Comparison of ENCODE assay signal across 28 cellular contexts in genomic region chr11:78935408-78936101, GRCh38.
DNase-seq lines count a peak whose midpoint lies in the region; ATAC-seq, FAIRE-seq and TF ChIP-seq lines count a peak whose summit lies in the region.
"Had no signal": no experiment of that assay in that cellular context is flagged by ENCODE, and none has a peak within 500 bp of the region (broad histone marks: within the 10 kb centered on the region; RNA-seq: fewer than 3 reads in every experiment).

No MANE protein-coding gene starts in this region.

- no peaks in the 10 kb centered on the region for H3K36me3 ChIP-seq in upper lobe of right lung
- H3K36me3 ChIP-seq: breast epithelium, sigmoid colon, stomach, thyroid gland had no signal

- H3K27ac ChIP-seq in upper lobe of right lung: no peak overlapping the region
- H3K27ac ChIP-seq: breast epithelium, sigmoid colon, stomach, thyroid gland had no signal

- H3K9me3 Mint-ChIP-seq in WTC11: peaks cover 14% of the 10 kb centered on the region
- H3K9me3 Mint-ChIP-seq: activated CD4-positive, alpha-beta T cell treated with anti-CD3 and anti-CD28 coated beads, Interleukin-2, amount 10 ng/mL, durations not matched to agents 7 days and 5 days; CD4-positive, alpha-beta T cell; natural killer cell treated with Interleukin-12 subunit alpha and Interleukin-12 subunit beta and Interleukin-15 and Interleukin-18, amount 100 ng/mL, for 72 hours had no signal

- intact Hi-C loops in upper lobe of right lung (cut with DNase I): no loop called here

- H3K4me3 Mint-ChIP-seq in WTC11: no peak overlapping the region
- H3K4me3 Mint-ChIP-seq: activated CD4-positive, alpha-beta T cell treated with anti-CD3 and anti-CD28 coated beads, Interleukin-2, amount 10 ng/mL, durations not matched to agents 7 days and 5 days; activated naive CD8-positive, alpha-beta T cell; CD4-positive, alpha-beta T cell; natural killer cell treated with Interleukin-12 subunit alpha and Interleukin-12 subunit beta and Interleukin-15 and Interleukin-18, amount 100 ng/mL, for 72 hours had no signal

- CTCF ChIA-PET in WTC11 (lab: Charles Lee): interaction anchor here (0.8 kb wide), 1 partner anchor 220 kb away, joined by 3 read pairs; no protein-coding TSS in a partner anchor

- ATAC-seq in upper lobe of right lung (peak; percentile 71), WTC11 (no peak), GM18498 (IDR thresholded peaks at IDR 0.05; ENCODE audit: unreplicated experiment) (no peak)
- ATAC-seq: mucosa of descending colon; natural killer cell treated with Interleukin-12 subunit alpha and Interleukin-12 subunit beta and Interleukin-15 and Interleukin-18, amount 100 ng/mL, for 72 hours had no signal

- no peak for TF ChIP-seq CTCF in upper lobe of right lung (IDR thresholded peaks at IDR 0.05)
- no peak for TF ChIP-seq CTCF in WTC11 (IDR thresholded peaks at IDR 0.05)

- H3K27me3 ChIP-seq in upper lobe of right lung: no peaks in the 10 kb centered on the region
- H3K27me3 ChIP-seq: breast epithelium, sigmoid colon, stomach, thyroid gland had no signal

- no peak for DNase-seq in H54 (ENCODE audit: insufficient read length, low spot score)
- DNase-seq in NOMO-1 (lab: John Stamatoyannopoulos, UW; ENCODE audit: unreplicated experiment in 2 of 2): peak; percentile 79 to 86
- peak; percentile 77 for DNase-seq in SKM-1 treated with dmso at 0.1 percent for 144 hours (lab: John Stamatoyannopoulos, UW; ENCODE audit: unreplicated experiment)
- DNase-seq in upper lobe of right lung: no peak
- no peak for DNase-seq in cortex of kidney (lab: John Stamatoyannopoulos, UW)
- DNase-seq in WTC11 (ENCODE audit: low spot score): no peak
- DNase-seq: activated CD4-positive, alpha-beta T cell treated with anti-CD3 and anti-CD28 coated beads, Interleukin-2, amount 10 ng/mL, durations not matched to agents 7 days and 5 days; activated effector memory CD4-positive, alpha-beta T cell treated with Interleukin-2 at 50 U/mL for 16 hours; CD4-positive, alpha-beta T cell; hippocampal formation; Karpas-422; mucosa of descending colon; NCI-H1092; NCI-H1694 treated with DMSO at 0.1 percent for 48 hours; SHP77; sigmoid colon; stimulated activated CD4-positive, alpha-beta T cell treated with anti-CD3 and anti-CD28 coated beads, Interleukin-4, amount 100 ng/mL, for 1 hour; stomach; T-helper 9 cell; thyroid gland had no signal

- peaks cover 50% of the 10 kb centered on the region for H3K27me3 Mint-ChIP-seq in WTC11 (ENCODE audit: low read depth)

- H3K4me3 ChIP-seq in upper lobe of right lung: no peak overlapping the region
- H3K4me3 ChIP-seq: breast epithelium, mucosa of descending colon, sigmoid colon, stomach, thyroid gland had no signal

- no peak for TF ChIP-seq POLR2A in H54 (IDR thresholded peaks at IDR 0.05; ENCODE audit: low read depth, low read length)

- POLR2A ChIA-PET in WTC11 (lab: Charles Lee): no interaction called here

- H3K36me3 Mint-ChIP-seq in WTC11: peaks cover 12% of the 10 kb centered on the region
- H3K36me3 Mint-ChIP-seq: activated naive CD8-positive, alpha-beta T cell; natural killer cell treated with Interleukin-12 subunit alpha and Interleukin-12 subunit beta and Interleukin-15 and Interleukin-18, amount 100 ng/mL, for 72 hours had no signal

- H3K4me1 Mint-ChIP-seq in WTC11: peaks cover 37% of the 10 kb centered on the region
- H3K4me1 Mint-ChIP-seq: activated CD4-positive, alpha-beta T cell treated with anti-CD3 and anti-CD28 coated beads, Interleukin-2, amount 10 ng/mL, durations not matched to agents 7 days and 5 days had no signal

- H3K9me3 ChIP-seq in upper lobe of right lung: no peaks in the 10 kb centered on the region
- H3K9me3 ChIP-seq: breast epithelium, mucosa of descending colon, sigmoid colon, stomach, thyroid gland had no signal

- H3K4me1 ChIP-seq in upper lobe of right lung: peaks cover 4% of the 10 kb centered on the region
- H3K4me1 ChIP-seq: breast epithelium had no signal

- peak; percentile 15 for FAIRE-seq in H54 (lab: Jason Lieb, UNC)
- FAIRE-seq: D721Med, endothelial cell of umbilical vein, GM18507, GM19239 had no signal

- H3K27ac Mint-ChIP-seq in WTC11: no peak overlapping the region
- H3K27ac Mint-ChIP-seq: activated CD4-positive, alpha-beta T cell treated with anti-CD3 and anti-CD28 coated beads, Interleukin-2, amount 10 ng/mL, durations not matched to agents 7 days and 5 days; activated naive CD8-positive, alpha-beta T cell; CD4-positive, alpha-beta T cell; natural killer cell treated with Interleukin-12 subunit alpha and Interleukin-12 subunit beta and Interleukin-15 and Interleukin-18, amount 100 ng/mL, for 72 hours had no signal

TF ChIP-seq in WTC11, 78 proteins besides CTCF, POLR2A, EP300 and RAD21:
- TF ChIP-seq EMX1 (CRISPR knock-in tag; IDR thresholded peaks at IDR 0.05) (no peak), ZNF263 (CRISPR knock-in tag; IDR thresholded peaks at IDR 0.05; ENCODE audit: low read depth) (no peak), CBFB (CRISPR knock-in tag; IDR thresholded peaks at IDR 0.05; ENCODE audit: low read depth) (no peak), MXD4 (CRISPR knock-in tag; IDR thresholded peaks at IDR 0.05; ENCODE audit: borderline replicate concordance) (no peak), USF2 (CRISPR knock-in tag; IDR thresholded peaks at IDR 0.05) (no peak), ZBTB21 (CRISPR knock-in tag; IDR thresholded peaks at IDR 0.05; ENCODE audit: borderline replicate concordance) (no peak), SMAD3 (CRISPR knock-in tag; IDR thresholded peaks at IDR 0.05; ENCODE audit: borderline replicate concordance) (no peak), ZSCAN18 (CRISPR knock-in tag; IDR thresholded peaks at IDR 0.05) (no peak), NFATC4 (CRISPR knock-in tag; IDR thresholded peaks at IDR 0.05) (no peak), E2F5 (CRISPR knock-in tag; IDR thresholded peaks at IDR 0.05) (no peak), ATF2 (CRISPR knock-in tag; IDR thresholded peaks at IDR 0.05; ENCODE audit: borderline replicate concordance, low read depth) (no peak), ZNF416 (CRISPR knock-in tag; IDR thresholded peaks at IDR 0.05) (no peak)

Comparison
In these comparisons a context has a peak if more than half of its experiments do, and no peak if none do; other contexts are left out.
1. DNase-seq: peak in NOMO-1 (2 of 2) and SKM-1 treated with dmso at 0.1 percent for 144 hours (single experiment); none in H54 (single experiment), upper lobe of right lung (single experiment), cortex of kidney (single experiment) and WTC11 (single experiment).